3 cellular contexts compared by ENCODE assay signal in genomic region chr11:69259072-69259471, GRCh38.
TF ChIP-seq lines count a peak whose summit lies in the region.

No MANE protein-coding gene starts in this region.

TF ChIP-seq in SK-N-SH treated with all-trans-retinoic acid at 6 μM for 48 hours, 23 proteins besides CTCF, POLR2A, EP300 and RAD21 (continued from another document):
- TF ChIP-seq TCF4 (CRISPR knock-in tag; IDR thresholded peaks at IDR 0.05; ENCODE audit: borderline replicate concordance) = no peak

TF ChIP-seq in SK-N-SH, 30 proteins besides CTCF, POLR2A, EP300 and RAD21 (continued from another document):
- TF ChIP-seq POLR2AphosphoS5 (IDR thresholded peaks at IDR 0.05; ENCODE audit: low read depth, low read length) (no peak), RCOR1 (IDR thresholded peaks at IDR 0.05; ENCODE audit: low read length) (no peak), FOSL2 (IDR thresholded peaks at IDR 0.05; ENCODE audit: borderline replicate concordance, low read depth) (no peak), TEAD4 (IDR thresholded peaks at IDR 0.05; ENCODE audit: borderline replicate concordance, insufficient read depth) (no peak), FOXJ3 (CRISPR knock-in tag; IDR thresholded peaks at IDR 0.05) (no peak), TAF1 (IDR thresholded peaks at IDR 0.05; ENCODE audit: borderline replicate concordance, low read depth, low read length) (no peak), NRF1 (IDR thresholded peaks at IDR 0.05; ENCODE audit: low read depth, low read length) (no peak), NFIC (IDR thresholded peaks at IDR 0.05; ENCODE audit: borderline replicate concordance) (no peak), TCF12 (IDR thresholded peaks at IDR 0.05) (no peak), GATA2 (CRISPR knock-in tag; IDR thresholded peaks at IDR 0.05) (no peak), REST (IDR thresholded peaks at IDR 0.05; ENCODE audit: low read depth, low read length) (no peak), MEF2A (IDR thresholded peaks at IDR 0.05; ENCODE audit: borderline replicate concordance, low read depth) (no peak), MAX (IDR thresholded peaks at IDR 0.05; ENCODE audit: low read depth) (no peak), GABPA (IDR thresholded peaks at IDR 0.05; ENCODE audit: low read depth) (no peak), YY1 (IDR thresholded peaks at IDR 0.05; ENCODE audit: low read depth) (no peak), FOXM1 (IDR thresholded peaks at IDR 0.05; ENCODE audit: low read depth) (no peak), RFX5 (IDR thresholded peaks at IDR 0.05; ENCODE audit: low read length) (no peak)

TF ChIP-seq in GM12878, 131 proteins besides CTCF, POLR2A, EP300 and RAD21:
- no peak for TF ChIP-seq IRF3 (IDR thresholded peaks at IDR 0.05)
- no peak for TF ChIP-seq ZNF384 (IDR thresholded peaks at IDR 0.05; ENCODE audit: borderline replicate concordance, low read depth, low read length)
- no peak for TF ChIP-seq ESRRA (IDR thresholded peaks at IDR 0.05; ENCODE audit: low read length)
- TF ChIP-seq HDAC2 (IDR thresholded peaks at IDR 0.05) = no peak
